Comparison of ENCODE assay signal across 7 cellular contexts in the genomic region with DNA sequence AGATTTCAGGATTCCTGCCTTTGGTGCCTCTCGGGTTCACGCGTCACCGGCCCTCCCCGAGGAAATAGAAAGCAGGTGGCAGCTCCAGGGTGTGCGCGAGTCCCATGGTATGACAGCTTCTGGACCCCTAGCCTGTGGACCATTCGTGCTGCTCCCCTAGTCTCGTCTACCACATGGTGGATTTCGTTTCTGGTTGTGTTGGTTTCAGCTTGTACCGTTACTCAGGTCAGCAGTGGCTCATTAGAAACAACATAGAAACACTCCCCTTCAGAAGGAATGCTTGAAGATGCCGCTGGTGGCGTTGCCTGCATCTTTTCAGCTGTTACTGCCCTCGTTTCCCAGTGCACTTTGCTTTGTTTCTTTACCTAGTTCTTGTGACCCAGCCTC. TPM values are rescaled to one million over a fixed set of nuclear protein-coding genes. Genes with fewer than 3 reads are reported as not detected.
DNase-seq lines count a peak whose midpoint lies in the region; ATAC-seq and TF ChIP-seq lines count a peak whose summit lies in the region.

No MANE protein-coding gene starts in this region.

- peaks cover 14 to 21% of the 10 kb centered on the region in 2 donors for H3K4me1 ChIP-seq in muscle layer of duodenum (ENCODE audit: control insufficient read depth in 1 of 2, insufficient read depth in 2 of 2, low read length in 2 of 2)

- peaks cover 55% of the 10 kb centered on the region for H3K79me2 ChIP-seq in SU-DHL-6 (ENCODE audit: insufficient read depth, low read length)

- DNase-seq in G401 (ENCODE audit: low spot score): peak; percentile 19
- no peak for DNase-seq in epithelial cell of prostate (ENCODE audit: low read depth, low spot score)
- DNase-seq in GOT3 (lab: John Stamatoyannopoulos, UW): no peak

- in situ Hi-C loops in G401 (cut with HindIII; ENCODE audit: low sequenced_read_pairs): no loop called here

- peak overlapping the region; percentile 89 for H3K4me2 ChIP-seq in SU-DHL-6 (ENCODE audit: low read depth, low read length, poor library complexity, severe bottlenecking)

- H3K27me3 ChIP-seq in SU-DHL-6 (ENCODE audit: low read length) (no peaks in the 10 kb centered on the region), muscle layer of duodenum (ENCODE audit: low read depth, low read length) (no peaks in the 10 kb centered on the region)

- peak overlapping the region; percentile 95 for H2AFZ ChIP-seq in SU-DHL-6 (ENCODE audit: low read depth, low read length, severe bottlenecking)

- no peaks in the 10 kb centered on the region for H3K9me2 ChIP-seq in SU-DHL-6 (replicated peaks; ENCODE audit: insufficient read depth, low read length)

- peak; percentile 48 for ATAC-seq in GM19452 (IDR thresholded peaks at IDR 0.05; ENCODE audit: unreplicated experiment)
- peak; percentile 49 for ATAC-seq in HG03439 (IDR thresholded peaks at IDR 0.05; ENCODE audit: unreplicated experiment)

- peak overlapping the region; percentile 92 for H3K4me3 ChIP-seq in SU-DHL-6 (ENCODE audit: insufficient read depth, low read length, poor library complexity, severe bottlenecking)
- peak overlapping the region; percentile 96 to 98 for H3K4me3 ChIP-seq in muscle layer of duodenum (ENCODE audit: low read depth in 1 of 2, low read length in 2 of 2)

- no peaks in the 10 kb centered on the region for H3F3A ChIP-seq in SU-DHL-6 (ENCODE audit: insufficient read depth)

- H3K27ac ChIP-seq in SU-DHL-6 (ENCODE audit: low read depth, low read length): peak overlapping the region; percentile 70
- H3K27ac ChIP-seq in epithelial cell of prostate: peak overlapping the region; percentile 77
- H3K27ac ChIP-seq in muscle layer of duodenum (ENCODE audit: low read length): peak overlapping the region; percentile 74

- peak overlapping the region; percentile 84 for H3K9ac ChIP-seq in SU-DHL-6 (ENCODE audit: low read length)

- TF ChIP-seq CTCF in SU-DHL-6 (IDR thresholded peaks at IDR 0.05; ENCODE audit: insufficient read depth, low read length, poor library complexity, severe bottlenecking): no peak

- H3K9me3 ChIP-seq in SU-DHL-6 (ENCODE audit: insufficient read depth, low read length) (no peaks in the 10 kb centered on the region), muscle layer of duodenum (ENCODE audit: control insufficient read depth in 1 of 2, low read length in 2 of 2) (no peaks in the 10 kb centered on the region)

- H3K36me3 ChIP-seq in SU-DHL-6 (ENCODE audit: low read length) (no peaks in the 10 kb centered on the region), muscle layer of duodenum (ENCODE audit: control insufficient read depth in 1 of 2, insufficient read depth in 2 of 2, low read length in 2 of 2) (peaks cover 0 to 2% of the 10 kb centered on the region in 2 donors)

- H4K20me1 ChIP-seq in SU-DHL-6 (ENCODE audit: low read depth, low read length): no peaks in the 10 kb centered on the region; the same call in 1 of the 2 replicates

RNA-seq across cellular contexts. Expression of a gene that starts 0.7 kb away (rescaled TPM):
- total RNA-seq in G401 (2014; rRNA removed; shearing (Covaris generic)): 23.3 and 40.2 TPM in 2 replicates

RNA-seq across cellular contexts. Expression of a gene that starts 47.6 kb away (rescaled TPM):
- 17.0 and 20.4 TPM in 2 replicates for total RNA-seq in G401 (2014; rRNA removed; shearing (Covaris generic))
